In the genomic region with DNA sequence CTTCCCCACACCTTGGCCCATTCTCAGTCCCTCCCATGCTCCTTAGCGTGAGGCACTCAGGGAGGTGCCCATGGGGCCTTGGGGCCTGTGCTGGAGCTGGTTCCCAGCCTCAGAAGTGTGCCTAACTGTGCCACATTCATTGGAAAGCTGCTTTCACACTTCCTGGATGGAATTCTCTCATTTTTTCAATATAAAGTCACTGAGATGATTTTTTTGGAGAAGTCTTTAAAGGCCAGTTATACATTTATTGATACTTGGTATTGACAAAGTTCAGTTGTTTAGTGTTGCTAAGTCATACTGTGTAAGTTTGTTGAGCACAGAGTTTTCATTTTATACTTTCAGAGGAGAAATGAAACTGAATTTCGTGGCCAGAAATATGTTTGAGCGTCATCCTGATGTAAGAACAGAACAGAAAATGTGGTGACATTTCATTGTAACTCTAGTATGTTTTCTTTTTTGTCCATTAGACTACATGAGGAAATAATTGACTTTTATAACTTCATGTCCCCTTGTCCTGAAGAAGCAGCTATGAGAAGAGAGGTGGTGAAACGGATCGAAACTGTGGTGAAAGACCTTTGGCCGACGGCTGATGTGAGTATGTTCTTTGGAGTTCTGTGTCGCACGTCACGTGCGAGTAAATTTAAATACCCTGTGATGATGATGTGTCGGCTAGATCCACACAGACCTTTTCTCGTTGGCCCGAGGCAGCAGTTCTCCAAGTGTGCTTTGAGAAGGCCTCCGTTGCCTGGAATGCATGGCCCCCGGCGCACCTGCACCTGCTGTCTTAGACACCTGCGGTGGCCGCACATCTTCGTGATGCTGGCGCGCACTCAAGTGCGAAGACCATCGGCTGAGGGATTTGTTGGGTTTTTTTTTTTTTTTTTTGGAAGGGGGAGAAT, we compare ENCODE assay signal across 10 cellular contexts. TPM values are rescaled to one million over a fixed set of nuclear protein-coding genes. Genes with fewer than 3 reads are reported as not detected.
DNase-seq lines count a peak whose midpoint lies in the region; ATAC-seq and TF ChIP-seq lines count a peak whose summit lies in the region.
"Had no signal": no experiment of that assay in that cellular context is flagged by ENCODE, and none has a peak within 500 bp of the region (broad histone marks: within the 10 kb centered on the region; RNA-seq: fewer than 3 reads in every experiment).

No MANE protein-coding gene starts in this region.

- H3K36me3 ChIP-seq in CD4-positive, CD25-positive, alpha-beta regulatory T cell (ENCODE audit: control insufficient read depth, insufficient read depth, low read length): peaks cover 57% of the 10 kb centered on the region

- peak in 1 of 2 donors; percentile 37 for ATAC-seq in CD4-positive, CD25-positive, alpha-beta regulatory T cell (ENCODE audit: low read depth in 2 of 2)
- ATAC-seq in HG03039 (IDR thresholded peaks at IDR 0.05; ENCODE audit: unreplicated experiment): peak; percentile 77
- ATAC-seq: PC-3 had no signal

- peak in 1 of 3 donors; percentile 32 for DNase-seq in CD4-positive, CD25-positive, alpha-beta regulatory T cell
- DNase-seq in GM19238 (ENCODE audit: insufficient read length, low spot score): peak; percentile 55
- no peak for DNase-seq in activated T-helper 1 cell treated with anti-CD3 and anti-CD28 coated beads, Interleukin-12 subunit alpha, Interleukin-12 subunit beta, Interleukin-2, Interleukin-4 antibody, amounts not matched to agents 30 ng/mL and 10 ng/mL and 1 ng/mL, durations not matched to agents 14 hours and 24 hours and 36 hours (ENCODE audit: low spot score)
- no peak for DNase-seq in RPMI8226
- no peak for DNase-seq in foreskin fibroblast
- no peak for DNase-seq in nucleus accumbens (lab: John Stamatoyannopoulos, UW)
- no peak for DNase-seq in stimulated activated CD4-positive, alpha-beta T cell treated with anti-CD3 and anti-CD28 coated beads, Interleukin-4, amount 100 ng/mL, for 1 hour
- DNase-seq: PC-3 had no signal

- H3K27ac Mint-ChIP-seq in CD4-positive, CD25-positive, alpha-beta regulatory T cell: peak overlapping the region in 2 of 3 donors; percentile 77 to 81
- peak overlapping the region; percentile 94 for H3K27ac Mint-ChIP-seq in activated T-helper 1 cell treated with anti-CD3 and anti-CD28 coated beads, Interleukin-12 subunit alpha, Interleukin-12 subunit beta, Interleukin-2, Interleukin-4 antibody, amounts not matched to agents 30 ng/mL and 10 ng/mL and 1 ng/mL, durations not matched to agents 14 hours and 24 hours and 36 hours

- TF ChIP-seq CTCF in foreskin fibroblast (IDR thresholded peaks at IDR 0.05; ENCODE audit: low read depth, low read length): no peak

- H3K27ac ChIP-seq in CD4-positive, CD25-positive, alpha-beta regulatory T cell (ENCODE audit: insufficient read depth, low read length, poor library complexity, severe bottlenecking): peak overlapping the region; percentile 19

- H3K9me3 ChIP-seq in CD4-positive, CD25-positive, alpha-beta regulatory T cell (ENCODE audit: control insufficient read depth in 2 of 2, low read length in 2 of 2): no peaks in the 10 kb centered on the region

- H3K27me3 ChIP-seq in CD4-positive, CD25-positive, alpha-beta regulatory T cell (ENCODE audit: control insufficient read depth, insufficient read depth, low read length): no peaks in the 10 kb centered on the region
- H3K27me3 ChIP-seq: cardiac muscle cell had no signal

- no peaks in the 10 kb centered on the region for H3K27me3 Mint-ChIP-seq in CD4-positive, CD25-positive, alpha-beta regulatory T cell
- H3K27me3 Mint-ChIP-seq in activated T-helper 1 cell treated with anti-CD3 and anti-CD28 coated beads, Interleukin-12 subunit alpha, Interleukin-12 subunit beta, Interleukin-2, Interleukin-4 antibody, amounts not matched to agents 30 ng/mL and 10 ng/mL and 1 ng/mL, durations not matched to agents 14 hours and 24 hours and 36 hours (ENCODE audit: insufficient read depth): no peaks in the 10 kb centered on the region

- peaks cover 15% of the 10 kb centered on the region for H3K4me1 ChIP-seq in CD4-positive, CD25-positive, alpha-beta regulatory T cell (ENCODE audit: control insufficient read depth, insufficient read depth, low read length, poor library complexity, severe bottlenecking)

- H3K9me3 Mint-ChIP-seq in CD4-positive, CD25-positive, alpha-beta regulatory T cell: no peaks in the 10 kb centered on the region
- H3K9me3 Mint-ChIP-seq in activated T-helper 1 cell treated with anti-CD3 and anti-CD28 coated beads, Interleukin-12 subunit alpha, Interleukin-12 subunit beta, Interleukin-2, Interleukin-4 antibody, amounts not matched to agents 30 ng/mL and 10 ng/mL and 1 ng/mL, durations not matched to agents 14 hours and 24 hours and 36 hours: no peaks in the 10 kb centered on the region

- intact Hi-C loops in activated T-helper 1 cell treated with anti-CD3 and anti-CD28 coated beads, Interleukin-12 subunit alpha, Interleukin-12 subunit beta, Interleukin-2, Interleukin-4 antibody, amounts not matched to agents 30 ng/mL and 10 ng/mL and 1 ng/mL, durations not matched to agents 14 hours and 24 hours and 36 hours (cut with micrococcal nuclease): loop anchor here (1.0 to 5.0 kb wide), 2 partner anchors 24 to 90 kb away; partner anchors contain the start of gene TENT4A

- peaks cover 31% of the 10 kb centered on the region for H3K36me3 Mint-ChIP-seq in CD4-positive, CD25-positive, alpha-beta regulatory T cell
- H3K36me3 Mint-ChIP-seq in activated T-helper 1 cell treated with anti-CD3 and anti-CD28 coated beads, Interleukin-12 subunit alpha, Interleukin-12 subunit beta, Interleukin-2, Interleukin-4 antibody, amounts not matched to agents 30 ng/mL and 10 ng/mL and 1 ng/mL, durations not matched to agents 14 hours and 24 hours and 36 hours (ENCODE audit: low read depth): peaks cover 39% of the 10 kb centered on the region

- peaks cover 26 to 49% (median 42%) of the 10 kb centered on the region in 4 donors for H3K4me1 Mint-ChIP-seq in CD4-positive, CD25-positive, alpha-beta regulatory T cell
- H3K4me1 Mint-ChIP-seq in activated T-helper 1 cell treated with anti-CD3 and anti-CD28 coated beads, Interleukin-12 subunit alpha, Interleukin-12 subunit beta, Interleukin-2, Interleukin-4 antibody, amounts not matched to agents 30 ng/mL and 10 ng/mL and 1 ng/mL, durations not matched to agents 14 hours and 24 hours and 36 hours (ENCODE audit: low read depth): peaks cover 61% of the 10 kb centered on the region

- no peak overlapping the region for H3K4me3 Mint-ChIP-seq in CD4-positive, CD25-positive, alpha-beta regulatory T cell
- peak overlapping the region; percentile 61 for H3K4me3 Mint-ChIP-seq in activated T-helper 1 cell treated with anti-CD3 and anti-CD28 coated beads, Interleukin-12 subunit alpha, Interleukin-12 subunit beta, Interleukin-2, Interleukin-4 antibody, amounts not matched to agents 30 ng/mL and 10 ng/mL and 1 ng/mL, durations not matched to agents 14 hours and 24 hours and 36 hours

- no peak overlapping the region for H3K4me3 ChIP-seq in CD4-positive, CD25-positive, alpha-beta regulatory T cell (ENCODE audit: low read depth, low read length)
- H3K4me3 ChIP-seq in foreskin fibroblast (ENCODE audit: low read depth in 1 of 2, low read length in 2 of 2): no peak overlapping the region
- H3K4me3 ChIP-seq: cardiac muscle cell had no signal

RNA-seq across cellular contexts. Expression of gene TENT4A, which starts 24.1 kb away (rescaled TPM):
- total RNA-seq in CD4-positive, CD25-positive, alpha-beta regulatory T cell: 66.5 TPM
- polyA plus RNA-seq in CD4-positive, CD25-positive, alpha-beta regulatory T cell: 1 to 10 TPM in 2 of 4 donors, under 1 TPM in 2; 0.74 to 3.2 (median 1.0) TPM
- total RNA-seq in activated T-helper 1 cell treated with anti-CD3 and anti-CD28 coated beads, Interleukin-12 subunit alpha, Interleukin-12 subunit beta, Interleukin-2, Interleukin-4 antibody, amounts not matched to agents 30 ng/mL and 10 ng/mL and 1 ng/mL, durations not matched to agents 14 hours and 24 hours and 36 hours: 40.6 and 42.3 TPM in 2 replicates
